Comparison of ENCODE assay signal across 27 cellular contexts in genomic region chrX:13307041-13307440, GRCh38. TPM values are rescaled to one million over a fixed set of nuclear protein-coding genes. Genes with fewer than 3 reads are reported as not detected.
"Had no signal": no experiment of that assay in that cellular context is flagged by ENCODE, and none has a peak within 500 bp of the region (broad histone marks: within the 10 kb centered on the region; RNA-seq: fewer than 3 reads in every experiment).

No MANE protein-coding gene starts in this region.

- H3K27me3 Mint-ChIP-seq: dendritic cell treated with granulocyte-macrophage colony-stimulating factor and Interleukin-4, amounts not matched to agents 40 ng/mL and 50 ng/mL, for 4 days; effector memory CD8-positive, alpha-beta T cell; naive thymus-derived CD8-positive, alpha-beta T cell had no signal

- H3K27ac Mint-ChIP-seq: dendritic cell treated with granulocyte-macrophage colony-stimulating factor and Interleukin-4, amounts not matched to agents 40 ng/mL and 50 ng/mL, for 4 days; effector memory CD8-positive, alpha-beta T cell; naive thymus-derived CD8-positive, alpha-beta T cell had no signal

- H3K9me3 Mint-ChIP-seq: dendritic cell treated with granulocyte-macrophage colony-stimulating factor and Interleukin-4, amounts not matched to agents 40 ng/mL and 50 ng/mL, for 4 days; effector memory CD8-positive, alpha-beta T cell had no signal

- H3K4me3 Mint-ChIP-seq: dendritic cell treated with granulocyte-macrophage colony-stimulating factor and Interleukin-4, amounts not matched to agents 40 ng/mL and 50 ng/mL, for 4 days; effector memory CD8-positive, alpha-beta T cell; naive thymus-derived CD8-positive, alpha-beta T cell; neural crest cell had no signal

- DNase-seq: effector memory CD8-positive, alpha-beta T cell; gastrocnemius medialis; heart right ventricle; hypothalamus; islet precursor cell; mammary epithelial cell; mucosa of descending colon; naive thymus-derived CD8-positive, alpha-beta T cell; posterior cingulate gyrus; right cardiac atrium; small intestine; stimulated activated CD4-positive, alpha-beta T cell treated with anti-CD3 and anti-CD28 coated beads, Interleukin-12 subunit alpha, Interleukin-12 subunit beta, amount 100 ng/mL, for 4 hours; stimulated activated naive CD4-positive, alpha-beta T cell; stomach; substantia nigra; transverse colon had no signal

- H3K36me3 Mint-ChIP-seq: naive thymus-derived CD8-positive, alpha-beta T cell had no signal

- H3K4me3 ChIP-seq: gastrocnemius medialis, heart right ventricle, mucosa of descending colon, stomach, thoracic aorta, transverse colon had no signal

- FAIRE-seq: colon, small intestine had no signal

- H3K4me1 Mint-ChIP-seq: neural crest cell had no signal

RNA-seq across cellular contexts. Expression of gene ATXN3L, which starts 12.8 kb away (rescaled TPM):
- total RNA-seq: epithelial cell of proximal tubule; fibroblast of lung; gastrocnemius medialis; heart right ventricle; left lobe of liver; lower leg skin; mammary epithelial cell; mesenteric fat pad; mucosa of descending colon; naive thymus-derived CD8-positive, alpha-beta T cell; neural crest cell; osteocyte; right cardiac atrium; stomach; thoracic aorta; transverse colon; ureter had no signal
